12 cellular contexts compared by ENCODE assay signal in the genomic region with DNA sequence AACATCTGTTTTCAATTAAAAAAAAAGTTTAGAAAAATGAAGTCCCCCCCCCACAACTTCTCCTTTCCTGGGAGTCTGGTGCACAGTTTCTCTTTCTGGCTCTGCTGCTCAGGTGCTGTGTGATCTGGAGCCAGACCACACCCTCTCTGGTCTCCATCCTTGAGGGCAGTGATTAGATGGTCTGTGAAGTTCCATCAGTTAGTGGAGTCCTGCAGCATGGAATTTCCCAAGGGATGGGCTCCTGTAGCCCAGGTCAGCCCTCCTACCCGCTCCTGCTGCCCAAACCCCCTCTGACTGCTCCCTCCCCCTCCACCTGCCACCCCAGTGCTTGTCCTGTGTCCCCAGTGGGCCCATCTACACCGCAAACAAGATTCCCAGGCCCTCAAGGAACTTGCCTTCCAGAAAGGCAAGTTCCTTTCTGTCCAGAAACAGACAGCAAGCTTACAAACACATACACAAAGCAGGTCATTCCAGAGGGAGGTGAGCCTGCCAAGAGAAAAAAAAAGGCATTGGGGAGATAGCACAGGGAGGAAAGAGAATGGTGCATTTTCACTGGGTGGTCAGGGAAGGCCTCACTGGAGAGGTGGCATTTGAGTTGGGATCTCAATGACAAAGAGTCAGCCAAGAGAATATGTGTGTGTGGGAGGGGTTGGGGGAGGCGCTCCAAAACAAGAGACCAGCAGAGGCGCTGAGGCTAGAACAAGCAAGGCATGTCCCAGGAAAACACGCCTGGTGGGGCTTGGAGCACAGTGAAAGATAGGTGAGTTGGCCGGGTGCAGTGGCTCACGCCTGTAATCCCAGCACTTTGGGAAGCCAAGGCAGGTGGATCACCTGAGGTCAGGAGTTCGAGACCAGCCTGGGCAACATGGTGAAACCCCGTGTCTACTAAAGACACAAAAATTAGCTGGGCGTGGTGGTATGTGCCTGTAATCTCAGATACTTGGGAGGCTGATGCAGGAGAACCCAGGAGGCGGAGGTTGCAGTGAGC. TPM values are rescaled to one million over a fixed set of nuclear protein-coding genes. Genes with fewer than 3 reads are reported as not detected.
A peak's percentile ranks its signal among the peaks of the same experiment; 100 is the strongest.
DNase-seq lines count a peak whose midpoint lies in the region; ATAC-seq, FAIRE-seq and TF ChIP-seq lines count a peak whose summit lies in the region.
"Had no signal": no experiment of that assay in that cellular context is flagged by ENCODE, and none has a peak within 500 bp of the region (broad histone marks: within the 10 kb centered on the region; RNA-seq: fewer than 3 reads in every experiment).

No MANE protein-coding gene starts in this region.

- H3K79me2 ChIP-seq in K562 (ENCODE audit: control insufficient read depth, insufficient read depth, low read length) (no peaks in the 10 kb centered on the region), smooth muscle cell (ENCODE audit: low read depth) (peaks cover 80% of the 10 kb centered on the region)

- H3K4me2 ChIP-seq in K562 (ENCODE audit: insufficient read depth, low read length) (peak overlapping the region; percentile 23), smooth muscle cell (peak overlapping the region; percentile 53)

- H2AFZ ChIP-seq in K562 (ENCODE audit: low read depth, low read length) (0 out of 2 replicates have a peak overlapping the region, but pooled peaks have one; percentile 0), smooth muscle cell (ENCODE audit: low read depth) (no peak overlapping the region)

- H3K4me3 ChIP-seq in K562 (no peak overlapping the region), smooth muscle cell (no peak overlapping the region), kidney (ENCODE audit: low read length in 2 of 2) (no peak overlapping the region)

- H4K20me1 ChIP-seq in K562 (replicated peaks; ENCODE audit: control insufficient read depth, insufficient read depth, low read length) (peaks cover 8% of the 10 kb centered on the region; the same call in 1 of the 2 replicates), smooth muscle cell (ENCODE audit: low read depth) (peaks cover 95% of the 10 kb centered on the region)

- TF ChIP-seq POLR2A in K562 (conservative IDR thresholded peaks at IDR 0.05): no peak

- BruUV-seq in K562 (replicated peaks; lab: Mats Ljungman, UMichigan): no TSS peak

- H3K4me1 ChIP-seq in K562 (replicated peaks in 1 of 2; ENCODE audit: control insufficient read depth in 2 of 2, insufficient read depth in 2 of 2, low read length in 2 of 2) (peaks cover 34 to 42% of the 10 kb centered on the region in 2 experiments), smooth muscle cell (ENCODE audit: low read depth) (peaks cover 15% of the 10 kb centered on the region), kidney (ENCODE audit: control insufficient read depth in 1 of 2, insufficient read depth in 1 of 2, low read depth in 1 of 2, low read length in 2 of 2) (peaks cover 0 to 19% of the 10 kb centered on the region in 2 donors)

- ATAC-seq in K562 (peak; percentile 52), HG02973 (IDR thresholded peaks at IDR 0.05; ENCODE audit: unreplicated experiment) (no peak)

- H3K9ac ChIP-seq in K562 (ENCODE audit: insufficient read depth in 1 of 2, low read depth in 2 of 2, low read length in 2 of 2) (peak overlapping the region in 1 of 2 experiments; percentile 57; a peak in 1 of 4 replicates), smooth muscle cell (ENCODE audit: low read depth) (peak overlapping the region; percentile 21), kidney (ENCODE audit: low read length in 2 of 2) (no peak overlapping the region)

- CTCF ChIA-PET in K562 (lab: Yijun Ruan, JAX; ENCODE audit: low intra/inter-chr PET ratio): interaction anchor here (0.7 to 1.7 kb wide), 3 partner anchors 16 to 61 kb away, joined by 3 to 4 read pairs (median 4); no protein-coding TSS in a partner anchor

- DNase-seq in DMS 273 (lab: John Stamatoyannopoulos, UW; ENCODE audit: unreplicated experiment) (peak; percentile 35), DMS 273 treated with DMSO at 0.1 percent for 48 hours (lab: John Stamatoyannopoulos, UW) (no peak), K562 (ENCODE audit: extremely low read depth in 1 of 4, low spot score in 3 of 4) (peak; percentile 47 to 53 (median 50)), hepatic stellate cell (ENCODE audit: low spot score) (peak; percentile 32), smooth muscle cell (lab: John Stamatoyannopoulos, UW; ENCODE audit: unreplicated experiment) (no peak), kidney (no peak), germinal center (ENCODE audit: low spot score) (no peak)
- DNase-seq: NCI-H187 treated with DMSO at 0.1 percent for 48 hours had no signal

- H3F3A ChIP-seq in smooth muscle cell (ENCODE audit: low read depth): peaks cover 39% of the 10 kb centered on the region

- intact Hi-C loops in K562 (cut with micrococcal nuclease): no loop called here
- intact Hi-C loops in kidney (cut with DNase I): no loop called here

- H3K36me3 ChIP-seq in K562 (ENCODE audit: control insufficient read depth, insufficient read depth, low read length) (no peaks in the 10 kb centered on the region), smooth muscle cell (ENCODE audit: low read depth) (no peaks in the 10 kb centered on the region), kidney (ENCODE audit: control insufficient read depth in 1 of 2, insufficient read depth in 2 of 2, low read length in 2 of 2) (no peaks in the 10 kb centered on the region)
- H3K36me3 ChIP-seq: WERI-Rb-1 had no signal

- POLR2A ChIA-PET in K562 (lab: Yijun Ruan, JAX): interaction anchor here (0.6 to 2.4 kb wide), 4 partner anchors 9 to 1821 kb away, joined by 3 to 6 read pairs (median 4); no protein-coding TSS in a partner anchor

- no peaks in the 10 kb centered on the region for H3K9me3 ChIP-seq in K562 (replicated peaks; ENCODE audit: control insufficient read depth, insufficient read depth, low read depth, low read length)
- H3K9me3 ChIP-seq in smooth muscle cell (replicated peaks; ENCODE audit: low read depth): no peaks in the 10 kb centered on the region
- H3K9me3 ChIP-seq in kidney (ENCODE audit: control insufficient read depth in 1 of 2, low read length in 2 of 2): no peaks in the 10 kb centered on the region

- 17% methylated on average over 11 of the region's 11 CpGs for WGBS in K562 (ENCODE audit: insufficient coverage, low coverage, missing lambda C conversion rate)
- 15% methylated on average over 11 of the region's 11 CpGs for WGBS in smooth muscle cell (ENCODE audit: low lambda C conversion rate)

- H3K27me3 ChIP-seq in K562 (ENCODE audit: control insufficient read depth in 2 of 2, insufficient read depth in 2 of 2, low read length in 2 of 2) (no peaks in the 10 kb centered on the region), smooth muscle cell (ENCODE audit: low read depth) (no peaks in the 10 kb centered on the region)

- TF ChIP-seq CTCF in K562 (IDR thresholded peaks at IDR 0.05 in 2 of 3, conservative IDR thresholded peaks at IDR 0.05 in 1 of 3; ENCODE audit: insufficient read depth in 2 of 3, low read depth in 1 of 3, low read length in 3 of 3): peak; percentile 6 to 31 (median 22); a peak in 1 of 6 replicates
- no peak for TF ChIP-seq CTCF in smooth muscle cell (IDR thresholded peaks at IDR 0.05; ENCODE audit: borderline replicate concordance, insufficient read depth, poor library complexity, severe bottlenecking)
- TF ChIP-seq CTCF in kidney (IDR thresholded peaks at IDR 0.05; ENCODE audit: borderline replicate concordance, extremely low read depth, insufficient read depth): no peak

- TF ChIP-seq EP300 in K562 (IDR thresholded peaks at IDR 0.05; ENCODE audit: low read length): no peak

- in situ Hi-C loops in K562 (cut with MboI): no loop called here

- H3K9me1 ChIP-seq in K562 (ENCODE audit: control insufficient read depth, insufficient read depth, low read length): no peaks in the 10 kb centered on the region

- peak; percentile 60 for FAIRE-seq in K562 (lab: Jason Lieb, UNC)
- no peak for FAIRE-seq in kidney (lab: Jason Lieb, UNC)

- peak in 1 of 2 experiments; percentile 8; a peak in 1 of 4 replicates for TF ChIP-seq RAD21 in K562 (CRISPR knock-in tag; conservative IDR thresholded peaks at IDR 0.05 in 1 of 2, IDR thresholded peaks at IDR 0.05 in 1 of 2)

- H3K27ac ChIP-seq in K562 (ENCODE audit: extremely low read depth, low read depth, low read length) (peak overlapping the region; percentile 45; the same call in 2 of the 3 replicates), smooth muscle cell (ENCODE audit: low read depth) (peak overlapping the region; percentile 91), kidney (ENCODE audit: low read depth in 2 of 2, low read length in 2 of 2) (no peak overlapping the region)
- H3K27ac ChIP-seq: 22Rv1, WERI-Rb-1 had no signal

RNA-seq across cellular contexts. Expression of a gene that starts 49.5 kb away (rescaled TPM):
- total RNA-seq in K562 (2011; cell fraction: chromatin; rRNA removed; ENCODE audit: low replicate concordance): 5.7 and 14.0 TPM in 2 replicates
- 13.4 and 15.0 TPM in 2 replicates for total RNA-seq in K562 (2011; cell fraction: nucleolus; rRNA removed)
- 11.0 and 15.7 TPM in 2 replicates for total RNA-seq in K562 (2011; cell fraction: nucleoplasm; rRNA removed)
- total RNA-seq in K562 (2014; rRNA removed) (2.1 and 4.5 TPM in 2 replicates), K562 (2014; rRNA removed; fragmentation: Illumina TruSeq; extraction: Trizol) (2.8 TPM in 2 replicates), K562 (2015; rRNA removed; fragmentation: Illumina TruSeq; extraction: Trizol) (3.2 and 3.6 TPM in 2 replicates), K562 (2021) (8.2 and 8.5 TPM in 2 replicates), smooth muscle cell (2.9 and 3.6 TPM in 2 replicates), kidney (5.3 TPM)
- polyA plus RNA-seq in K562 (2011; rRNA removed) (4.1 and 7.1 TPM in 2 replicates), K562 (2014; fragmentation: Illumina TruSeq; extraction: Trizol) (10.5 and 10.7 TPM in 2 replicates), K562 (2014; fragmentation: Nextera tagmentation; extraction: Ambion mirVana) (10 to 100 TPM in 1 of 2 experiments, 1 to 10 TPM in 1; 6.3 to 10.3 TPM), K562 (2014; rRNA removed) (4.5 and 4.6 TPM in 2 replicates), smooth muscle cell (4.8 and 7.1 TPM in 2 replicates), kidney (ENCODE audit: insufficient read depth, low read depth, low replicate concordance) (5.7 TPM)
- 7.9 and 15.0 TPM in 2 replicates for polyA plus RNA-seq in K562 (2011; cell fraction: cytosol; rRNA removed)
- polyA plus RNA-seq in K562 (2011; cell fraction: nucleus; rRNA removed): 5.0 and 7.3 TPM in 2 replicates
- 8.2 and 10.4 TPM in 2 replicates for polyA plus RNA-seq in K562 (2012)
- 5.9 and 6.1 TPM in 2 replicates for polyA minus RNA-seq in K562 (2011; rRNA and poly(A)+ RNA removed)
- 6.7 and 9.5 TPM in 2 replicates for polyA minus RNA-seq in K562 (2011; cell fraction: cytosol; rRNA and poly(A)+ RNA removed)
- 5.0 and 5.7 TPM in 2 replicates for polyA minus RNA-seq in K562 (2011; cell fraction: nucleus; rRNA and poly(A)+ RNA removed)

RNA-seq across cellular contexts. Expression of a gene that starts 57.2 kb away (rescaled TPM):
- 1.5 and 4.5 TPM in 2 replicates for total RNA-seq in K562 (2011; cell fraction: chromatin; rRNA removed; ENCODE audit: low replicate concordance)
- 3.7 and 5.2 TPM in 2 replicates for total RNA-seq in K562 (2011; cell fraction: nucleolus; rRNA removed)
- total RNA-seq in K562 (2011; cell fraction: nucleoplasm; rRNA removed): 3.3 and 3.7 TPM in 2 replicates
- total RNA-seq in K562 (2014; rRNA removed) (5.0 and 6.5 TPM in 2 replicates), K562 (2014; rRNA removed; fragmentation: Illumina TruSeq; extraction: Trizol) (1.7 and 2.1 TPM in 2 replicates), K562 (2015; rRNA removed; fragmentation: Illumina TruSeq; extraction: Trizol) (2.0 and 2.5 TPM in 2 replicates), K562 (2021) (7.6 and 8.4 TPM in 2 replicates), smooth muscle cell (89.6 and 92.7 TPM in 2 replicates), kidney (22.6 TPM)
- polyA plus RNA-seq in K562 (2011; rRNA removed) (1.1 and 1.9 TPM in 2 replicates), K562 (2014; fragmentation: Illumina TruSeq; extraction: Trizol) (5.4 and 7.2 TPM in 2 replicates), K562 (2014; fragmentation: Nextera tagmentation; extraction: Ambion mirVana) (under 1 TPM; 0.10 to 0.11 TPM), K562 (2014; rRNA removed) (5.7 TPM in 2 replicates), smooth muscle cell (115 and 142 TPM in 2 replicates), kidney (ENCODE audit: insufficient read depth, low read depth, low replicate concordance) (5.5 TPM)
- polyA plus RNA-seq in K562 (2011; cell fraction: cytosol; rRNA removed): 1.7 and 2.5 TPM in 2 replicates
- polyA plus RNA-seq in K562 (2011; cell fraction: nucleus; rRNA removed): 4.6 and 5.8 TPM in 2 replicates
- polyA plus RNA-seq in K562 (2012): 7.0 and 71.7 TPM in 2 replicates
- 0.57 and 0.95 TPM in 2 replicates for polyA minus RNA-seq in K562 (2011; rRNA and poly(A)+ RNA removed)
- polyA minus RNA-seq in K562 (2011; cell fraction: cytosol; rRNA and poly(A)+ RNA removed): 1.2 and 1.5 TPM in 2 replicates
- polyA minus RNA-seq in K562 (2011; cell fraction: nucleus; rRNA and poly(A)+ RNA removed): 1.1 and 1.3 TPM in 2 replicates
- polyA plus RNA-seq: IgD-negative memory B cell had no signal

Comparison
In these comparisons a context has a peak if more than half of its experiments do, and no peak if none do; other contexts are left out.
1. DNase-seq: peak in DMS 273 (single experiment), K562 (4 of 4) and hepatic stellate cell (single experiment); none in DMS 273 treated with DMSO at 0.1 percent for 48 hours (single experiment), smooth muscle cell (single experiment), kidney (single experiment) and germinal center (single experiment).
2. H3K27ac ChIP-seq: peak in K562 (single experiment) and smooth muscle cell (single experiment); none in kidney (0 of 2).
3. CTCF ChIP-seq: peak in K562 (3 of 3); none in smooth muscle cell (single experiment) and kidney (single experiment).